Comparison of ENCODE assay signal across 9 cellular contexts in genomic region chr19:10566658-10567410, GRCh38. TPM values are rescaled to one million over a fixed set of nuclear protein-coding genes. Genes with fewer than 3 reads are reported as not detected.
A peak's percentile ranks its signal among the peaks of the same experiment; 100 is the strongest.
DNase-seq lines count a peak whose midpoint lies in the region; ATAC-seq and TF ChIP-seq lines count a peak whose summit lies in the region.
"Had no signal": no experiment of that assay in that cellular context is flagged by ENCODE, and none has a peak within 500 bp of the region (broad histone marks: within the 10 kb centered on the region; RNA-seq: fewer than 3 reads in every experiment).

No MANE protein-coding gene starts in this region.

- no peak for TF ChIP-seq CTCF in CD14-positive monocyte (IDR thresholded peaks at IDR 0.05)

- no peaks in the 10 kb centered on the region for H3K9me3 Mint-ChIP-seq in CD14-positive monocyte

- peak; percentile 15 for ATAC-seq in HG03097 (IDR thresholded peaks at IDR 0.05; ENCODE audit: low FRiP score, unreplicated experiment)
- ATAC-seq in GM21528 (IDR thresholded peaks at IDR 0.05; ENCODE audit: low FRiP score, unreplicated experiment) = no peak

- peak overlapping the region; percentile 88 to 94 for H3K27ac ChIP-seq in esophagus (ENCODE audit: low read depth in 2 of 2, low read length in 1 of 2)

- no peak overlapping the region for H3K4me3 ChIP-seq in esophagus (ENCODE audit: low read depth in 1 of 2, low read length in 2 of 2)
- peak overlapping the region; percentile 98 for H3K4me3 ChIP-seq in skeletal muscle satellite cell (ENCODE audit: low read length)

- H3K4me1 ChIP-seq in esophagus (ENCODE audit: control insufficient read depth in 2 of 2, insufficient read depth in 2 of 2, low read length in 1 of 2) (peaks cover 3 to 4% of the 10 kb centered on the region in 2 donors), skeletal muscle satellite cell (ENCODE audit: control insufficient read depth, insufficient read depth, low read length) (peaks cover 31% of the 10 kb centered on the region)

- DNase-seq in CD14-positive monocyte (ENCODE audit: low spot score) = no peak
- DNase-seq in activated CD4-positive, alpha-beta T cell treated with anti-CD3 and anti-CD28 coated beads for 48 hours = peak; percentile 76
- DNase-seq in cerebellar cortex (ENCODE audit: low spot score) = no peak
- DNase-seq in NCI-H345 treated with DMSO at 0.1 percent for 48 hours (lab: John Stamatoyannopoulos, UW; ENCODE audit: unreplicated experiment) = no peak

- H3K27ac Mint-ChIP-seq in CD14-positive monocyte = peak overlapping the region; percentile 93 to 100 (median 98)

- intact Hi-C loops in CD14-positive monocyte (cut with micrococcal nuclease) = loop anchor here (1.0 to 10.0 kb wide), 8 partner anchors 24 to 315 kb away; partner anchors contain the start of genes ATG4D (in 1 of the 2), CDC37 (in 1 of the 2), ILF3 (in 1 of the 2) and MRPL4 (in 1 of the 2)

- peaks cover 0 to 1% (median 0%) of the 10 kb centered on the region in 3 donors for H3K27me3 Mint-ChIP-seq in CD14-positive monocyte (ENCODE audit: low read depth in 3 of 3)

- H3K4me2 ChIP-seq in skeletal muscle satellite cell (ENCODE audit: low read length) = peak overlapping the region; percentile 87

- peaks cover 35% of the 10 kb centered on the region for H3K4me1 Mint-ChIP-seq in CD14-positive monocyte

- peaks cover 11 to 17% of the 10 kb centered on the region in 2 donors for H3K36me3 Mint-ChIP-seq in CD14-positive monocyte

- H3K27me3 ChIP-seq in esophagus (ENCODE audit: control insufficient read depth in 1 of 2, insufficient read depth in 2 of 2, low read length in 2 of 2) (no peaks in the 10 kb centered on the region), skeletal muscle satellite cell (ENCODE audit: control insufficient read depth, insufficient read depth, low read length) (no peaks in the 10 kb centered on the region)

- no peaks in the 10 kb centered on the region for H3K36me3 ChIP-seq in esophagus (ENCODE audit: control insufficient read depth in 2 of 2, insufficient read depth in 2 of 2, low read length in 1 of 2)
- peaks cover 6% of the 10 kb centered on the region for H3K36me3 ChIP-seq in skeletal muscle satellite cell (ENCODE audit: insufficient read depth, low read length)

- WGBS in esophagus, 2 donors = 57 to 64% methylated on average over 19 of the region's 19 CpGs

- H3K9me3 ChIP-seq in esophagus (ENCODE audit: control insufficient read depth in 2 of 2, insufficient read depth in 1 of 2, low read depth in 1 of 2, low read length in 1 of 2) (no peaks in the 10 kb centered on the region), skeletal muscle satellite cell (replicated peaks; ENCODE audit: low read length) (no peaks in the 10 kb centered on the region)

- peak overlapping the region; percentile 92 to 99 for H3K4me3 Mint-ChIP-seq in CD14-positive monocyte

- peak overlapping the region; percentile 70 for H3K9ac ChIP-seq in skeletal muscle satellite cell (ENCODE audit: low read depth, low read length)

RNA-seq across cellular contexts. Expression of gene KRI1, which starts 1.0 kb away (rescaled TPM):
- polyA plus RNA-seq in CD14-positive monocyte (1 to 10 TPM; 3.9 to 6.1 TPM), esophagus (10 to 100 TPM; 16.4 to 25.3 TPM)
- 7.0 and 8.6 TPM in 2 replicates for total RNA-seq in skeletal muscle satellite cell (2012; rRNA removed)

RNA-seq across cellular contexts. Expression of gene CDKN2D, which starts 1.9 kb away (rescaled TPM):
- polyA plus RNA-seq in CD14-positive monocyte (100 to 1,000 TPM; 115 to 130 TPM), esophagus (10 to 100 TPM in 1 of 2 donors, 1 to 10 TPM in 1; 4.6 to 11.7 TPM)
- total RNA-seq in skeletal muscle satellite cell (2012; rRNA removed) = 4.1 and 5.7 TPM in 2 replicates

RNA-seq across cellular contexts. Expression of gene AP1M2, which starts 20.3 kb away (rescaled TPM):
- polyA plus RNA-seq in CD14-positive monocyte (under 1 TPM in 1 of 2 donors, not detected in 1; 0.36 TPM), esophagus (10 to 100 TPM; 54.2 to 55.4 TPM)
- total RNA-seq in skeletal muscle satellite cell (2012; rRNA removed) = under 0.01 TPM in 1 of 2 replicates, not detected in the other

RNA-seq across cellular contexts. Expression of gene ATG4D, which starts 23.1 kb away (rescaled TPM):
- polyA plus RNA-seq in CD14-positive monocyte (10 to 100 TPM; 10.7 to 11.9 TPM), esophagus (10 to 100 TPM; 43.9 to 53.6 TPM)
- 14.2 and 15.5 TPM in 2 replicates for total RNA-seq in skeletal muscle satellite cell (2012; rRNA removed)

RNA-seq across cellular contexts. Expression of gene S1PR5, which starts 49.6 kb away (rescaled TPM):
- polyA plus RNA-seq in CD14-positive monocyte (under 1 TPM; 0.18 to 0.46 TPM), esophagus (10 to 100 TPM in 1 of 2 donors, 1 to 10 TPM in 1; 9.4 to 12.1 TPM)
- 0.25 TPM in 1 of 2 replicates, not detected in the other for total RNA-seq in skeletal muscle satellite cell (2012; rRNA removed)
- total RNA-seq: epithelial cell of proximal tubule had no signal

Comparison
In these comparisons a context has a peak if more than half of its experiments do, and no peak if none do; other contexts are left out.
1. RNA of gene CDKN2D, which starts 1.9 kb away (polyA plus RNA-seq): 115 to 130 TPM in CD14-positive monocyte; 4.6 to 11.7 TPM in esophagus; every median in the first group is over 4 times any median in the second.
2. RNA of gene AP1M2, which starts 20.3 kb away (polyA plus RNA-seq): 54.2 to 55.4 TPM in esophagus; 0.36 TPM in CD14-positive monocyte; every median in the first group is over 10 times any median in the second.